In the genomic region with DNA sequence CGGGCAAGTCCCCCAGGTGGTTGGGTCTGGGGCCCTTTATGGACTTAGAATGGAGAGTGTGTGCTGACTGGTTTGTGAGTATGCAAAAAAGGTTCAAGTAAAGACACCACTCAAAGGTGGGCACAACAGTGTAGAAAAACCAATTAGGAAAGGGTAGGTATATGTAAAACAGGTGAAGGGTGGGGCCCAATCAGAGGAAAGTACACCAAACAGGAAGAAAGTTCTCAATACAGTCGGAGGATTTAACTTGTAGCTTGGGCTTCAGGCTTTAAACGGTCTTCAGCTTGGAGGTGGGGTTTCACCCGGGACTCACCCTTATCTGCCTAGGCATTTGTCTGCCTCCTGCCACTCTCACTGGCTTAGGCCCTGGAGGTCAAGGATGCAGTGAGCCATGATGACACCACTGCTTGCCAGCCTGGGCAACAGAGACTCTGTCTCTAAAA, we compare ENCODE assay signal across 1 cellular context.
TF ChIP-seq lines count a peak whose summit lies in the region.

No MANE protein-coding gene starts in this region.

TF ChIP-seq in K562, 482 proteins besides CTCF, POLR2A, EP300 and RAD21 (continued from another document and continues in another):
- no peak for TF ChIP-seq MTA2 (IDR thresholded peaks at IDR 0.05; ENCODE audit: low read depth)
- TF ChIP-seq CSDE1 (IDR thresholded peaks at IDR 0.05) = no peak
- TF ChIP-seq, protein P1, sequence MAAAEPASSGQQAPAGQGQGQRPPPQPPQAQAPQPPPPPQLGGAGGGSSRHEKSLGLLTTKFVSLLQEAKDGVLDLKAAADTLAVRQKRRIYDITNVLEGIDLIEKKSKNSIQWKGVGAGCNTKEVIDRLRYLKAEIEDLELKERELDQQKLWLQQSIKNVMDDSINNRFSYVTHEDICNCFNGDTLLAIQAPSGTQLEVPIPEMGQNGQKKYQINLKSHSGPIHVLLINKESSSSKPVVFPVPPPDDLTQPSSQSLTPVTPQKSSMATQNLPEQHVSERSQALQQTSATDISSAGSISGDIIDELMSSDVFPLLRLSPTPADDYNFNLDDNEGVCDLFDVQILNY (CRISPR knock-in tag; IDR thresholded peaks at IDR 0.05) = no peak
- no peak for TF ChIP-seq SRSF3 (IDR thresholded peaks at IDR 0.05; ENCODE audit: insufficient read depth, low read length)
- TF ChIP-seq ZNF24 (IDR thresholded peaks at IDR 0.05) = no peak
- no peak for TF ChIP-seq NFXL1 (CRISPR knock-in tag; IDR thresholded peaks at IDR 0.05)
- no peak for TF ChIP-seq FOS (IDR thresholded peaks at IDR 0.05; ENCODE audit: extremely low read depth, insufficient read length)
- TF ChIP-seq ZNF584 (CRISPR knock-in tag; IDR thresholded peaks at IDR 0.05; ENCODE audit: low read depth) = peak; percentile 63; the same call in 1 of the 2 replicates
- TF ChIP-seq GTF2A2 (tag; IDR thresholded peaks at IDR 0.05) = no peak; the same call in 1 of the 2 replicates
- no peak for TF ChIP-seq XRCC5 (IDR thresholded peaks at IDR 0.05; ENCODE audit: low read depth, low read length)
- TF ChIP-seq ZKSCAN1 (IDR thresholded peaks at IDR 0.05; ENCODE audit: low read depth, low read length) = peak; percentile 23; the same call in 1 of the 2 replicates
- TF ChIP-seq NFE2 (IDR thresholded peaks at IDR 0.05; ENCODE audit: low read depth) = no peak
- TF ChIP-seq, protein P2, sequence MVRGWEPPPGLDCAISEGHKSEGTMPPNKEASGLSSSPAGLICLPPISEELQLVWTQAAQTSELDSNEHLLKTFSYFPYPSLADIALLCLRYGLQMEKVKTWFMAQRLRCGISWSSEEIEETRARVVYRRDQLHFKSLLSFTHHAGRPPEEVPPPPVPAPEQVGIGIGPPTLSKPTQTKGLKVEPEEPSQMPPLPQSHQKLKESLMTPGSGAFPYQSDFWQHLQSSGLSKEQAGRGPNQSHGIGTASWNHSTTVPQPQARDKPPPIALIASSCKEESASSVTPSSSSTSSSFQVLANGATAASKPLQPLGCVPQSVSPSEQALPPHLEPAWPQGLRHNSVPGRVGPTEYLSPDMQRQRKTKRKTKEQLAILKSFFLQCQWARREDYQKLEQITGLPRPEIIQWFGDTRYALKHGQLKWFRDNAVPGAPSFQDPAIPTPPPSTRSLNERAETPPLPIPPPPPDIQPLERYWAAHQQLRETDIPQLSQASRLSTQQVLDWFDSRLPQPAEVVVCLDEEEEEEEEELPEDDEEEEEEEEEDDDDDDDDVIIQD (CRISPR knock-in tag; IDR thresholded peaks at IDR 0.05) = no peak
- TF ChIP-seq RAD51 (IDR thresholded peaks at IDR 0.05; ENCODE audit: borderline replicate concordance, low read depth) = no peak
- no peak for TF ChIP-seq ZNF324 (CRISPR knock-in tag; IDR thresholded peaks at IDR 0.05)
- TF ChIP-seq, protein P3, sequence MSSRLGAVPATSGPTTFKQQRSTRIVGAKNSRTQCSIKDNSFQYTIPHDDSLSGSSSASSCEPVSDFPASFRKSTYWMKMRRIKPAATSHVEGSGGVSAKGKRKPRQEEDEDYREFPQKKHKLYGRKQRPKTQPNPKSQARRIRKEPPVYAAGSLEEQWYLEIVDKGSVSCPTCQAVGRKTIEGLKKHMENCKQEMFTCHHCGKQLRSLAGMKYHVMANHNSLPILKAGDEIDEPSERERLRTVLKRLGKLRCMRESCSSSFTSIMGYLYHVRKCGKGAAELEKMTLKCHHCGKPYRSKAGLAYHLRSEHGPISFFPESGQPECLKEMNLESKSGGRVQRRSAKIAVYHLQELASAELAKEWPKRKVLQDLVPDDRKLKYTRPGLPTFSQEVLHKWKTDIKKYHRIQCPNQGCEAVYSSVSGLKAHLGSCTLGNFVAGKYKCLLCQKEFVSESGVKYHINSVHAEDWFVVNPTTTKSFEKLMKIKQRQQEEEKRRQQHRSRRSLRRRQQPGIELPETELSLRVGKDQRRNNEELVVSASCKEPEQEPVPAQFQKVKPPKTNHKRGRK (tag; IDR thresholded peaks at IDR 0.05) = no peak
- TF ChIP-seq THRAP3 (IDR thresholded peaks at IDR 0.05; ENCODE audit: borderline replicate concordance) = no peak
- TF ChIP-seq HMGN3 (IDR thresholded peaks at IDR 0.05; ENCODE audit: borderline replicate concordance, extremely low read depth, insufficient read length, low read depth, low read length) = no peak
- TF ChIP-seq, protein P4, sequence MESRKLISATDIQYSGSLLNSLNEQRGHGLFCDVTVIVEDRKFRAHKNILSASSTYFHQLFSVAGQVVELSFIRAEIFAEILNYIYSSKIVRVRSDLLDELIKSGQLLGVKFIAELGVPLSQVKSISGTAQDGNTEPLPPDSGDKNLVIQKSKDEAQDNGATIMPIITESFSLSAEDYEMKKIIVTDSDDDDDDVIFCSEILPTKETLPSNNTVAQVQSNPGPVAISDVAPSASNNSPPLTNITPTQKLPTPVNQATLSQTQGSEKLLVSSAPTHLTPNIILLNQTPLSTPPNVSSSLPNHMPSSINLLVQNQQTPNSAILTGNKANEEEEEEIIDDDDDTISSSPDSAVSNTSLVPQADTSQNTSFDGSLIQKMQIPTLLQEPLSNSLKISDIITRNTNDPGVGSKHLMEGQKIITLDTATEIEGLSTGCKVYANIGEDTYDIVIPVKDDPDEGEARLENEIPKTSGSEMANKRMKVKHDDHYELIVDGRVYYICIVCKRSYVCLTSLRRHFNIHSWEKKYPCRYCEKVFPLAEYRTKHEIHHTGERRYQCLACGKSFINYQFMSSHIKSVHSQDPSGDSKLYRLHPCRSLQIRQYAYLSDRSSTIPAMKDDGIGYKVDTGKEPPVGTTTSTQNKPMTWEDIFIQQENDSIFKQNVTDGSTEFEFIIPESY (CRISPR knock-in tag; IDR thresholded peaks at IDR 0.05) = no peak
- TF ChIP-seq, protein P5, sequence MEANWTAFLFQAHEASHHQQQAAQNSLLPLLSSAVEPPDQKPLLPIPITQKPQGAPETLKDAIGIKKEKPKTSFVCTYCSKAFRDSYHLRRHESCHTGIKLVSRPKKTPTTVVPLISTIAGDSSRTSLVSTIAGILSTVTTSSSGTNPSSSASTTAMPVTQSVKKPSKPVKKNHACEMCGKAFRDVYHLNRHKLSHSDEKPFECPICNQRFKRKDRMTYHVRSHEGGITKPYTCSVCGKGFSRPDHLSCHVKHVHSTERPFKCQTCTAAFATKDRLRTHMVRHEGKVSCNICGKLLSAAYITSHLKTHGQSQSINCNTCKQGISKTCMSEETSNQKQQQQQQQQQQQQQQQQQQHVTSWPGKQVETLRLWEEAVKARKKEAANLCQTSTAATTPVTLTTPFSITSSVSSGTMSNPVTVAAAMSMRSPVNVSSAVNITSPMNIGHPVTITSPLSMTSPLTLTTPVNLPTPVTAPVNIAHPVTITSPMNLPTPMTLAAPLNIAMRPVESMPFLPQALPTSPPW (CRISPR knock-in tag; IDR thresholded peaks at IDR 0.05) = 0 out of 2 replicates have a peak, but pooled peaks have one; percentile 43
- TF ChIP-seq, protein P6, sequence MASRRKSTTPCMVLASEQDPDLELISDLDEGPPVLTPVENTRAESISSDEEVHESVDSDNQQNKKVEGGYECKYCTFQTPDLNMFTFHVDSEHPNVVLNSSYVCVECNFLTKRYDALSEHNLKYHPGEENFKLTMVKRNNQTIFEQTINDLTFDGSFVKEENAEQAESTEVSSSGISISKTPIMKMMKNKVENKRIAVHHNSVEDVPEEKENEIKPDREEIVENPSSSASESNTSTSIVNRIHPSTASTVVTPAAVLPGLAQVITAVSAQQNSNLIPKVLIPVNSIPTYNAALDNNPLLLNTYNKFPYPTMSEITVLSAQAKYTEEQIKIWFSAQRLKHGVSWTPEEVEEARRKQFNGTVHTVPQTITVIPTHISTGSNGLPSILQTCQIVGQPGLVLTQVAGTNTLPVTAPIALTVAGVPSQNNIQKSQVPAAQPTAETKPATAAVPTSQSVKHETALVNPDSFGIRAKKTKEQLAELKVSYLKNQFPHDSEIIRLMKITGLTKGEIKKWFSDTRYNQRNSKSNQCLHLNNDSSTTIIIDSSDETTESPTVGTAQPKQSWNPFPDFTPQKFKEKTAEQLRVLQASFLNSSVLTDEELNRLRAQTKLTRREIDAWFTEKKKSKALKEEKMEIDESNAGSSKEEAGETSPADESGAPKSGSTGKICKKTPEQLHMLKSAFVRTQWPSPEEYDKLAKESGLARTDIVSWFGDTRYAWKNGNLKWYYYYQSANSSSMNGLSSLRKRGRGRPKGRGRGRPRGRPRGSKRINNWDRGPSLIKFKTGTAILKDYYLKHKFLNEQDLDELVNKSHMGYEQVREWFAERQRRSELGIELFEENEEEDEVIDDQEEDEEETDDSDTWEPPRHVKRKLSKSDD (conservative IDR thresholded peaks at IDR 0.05; ENCODE audit: low read length) = no peak
- TF ChIP-seq NR3C1 (CRISPR knock-in tag; IDR thresholded peaks at IDR 0.05) = no peak
- no peak for TF ChIP-seq RBM17 (IDR thresholded peaks at IDR 0.05; ENCODE audit: borderline replicate concordance, low read depth, low read length)
- TF ChIP-seq ZNF583 (CRISPR knock-in tag; IDR thresholded peaks at IDR 0.05) = 0 out of 2 replicates have a peak, but pooled peaks have one; percentile 46
- TF ChIP-seq FOXK2 (conservative IDR thresholded peaks at IDR 0.05 in 1 of 2, IDR thresholded peaks at IDR 0.05 in 1 of 2; ENCODE audit: low read depth in 2 of 2) = peak in 1 of 2 experiments; percentile 39; a peak in 2 of 4 replicates
- TF ChIP-seq, protein P7, sequence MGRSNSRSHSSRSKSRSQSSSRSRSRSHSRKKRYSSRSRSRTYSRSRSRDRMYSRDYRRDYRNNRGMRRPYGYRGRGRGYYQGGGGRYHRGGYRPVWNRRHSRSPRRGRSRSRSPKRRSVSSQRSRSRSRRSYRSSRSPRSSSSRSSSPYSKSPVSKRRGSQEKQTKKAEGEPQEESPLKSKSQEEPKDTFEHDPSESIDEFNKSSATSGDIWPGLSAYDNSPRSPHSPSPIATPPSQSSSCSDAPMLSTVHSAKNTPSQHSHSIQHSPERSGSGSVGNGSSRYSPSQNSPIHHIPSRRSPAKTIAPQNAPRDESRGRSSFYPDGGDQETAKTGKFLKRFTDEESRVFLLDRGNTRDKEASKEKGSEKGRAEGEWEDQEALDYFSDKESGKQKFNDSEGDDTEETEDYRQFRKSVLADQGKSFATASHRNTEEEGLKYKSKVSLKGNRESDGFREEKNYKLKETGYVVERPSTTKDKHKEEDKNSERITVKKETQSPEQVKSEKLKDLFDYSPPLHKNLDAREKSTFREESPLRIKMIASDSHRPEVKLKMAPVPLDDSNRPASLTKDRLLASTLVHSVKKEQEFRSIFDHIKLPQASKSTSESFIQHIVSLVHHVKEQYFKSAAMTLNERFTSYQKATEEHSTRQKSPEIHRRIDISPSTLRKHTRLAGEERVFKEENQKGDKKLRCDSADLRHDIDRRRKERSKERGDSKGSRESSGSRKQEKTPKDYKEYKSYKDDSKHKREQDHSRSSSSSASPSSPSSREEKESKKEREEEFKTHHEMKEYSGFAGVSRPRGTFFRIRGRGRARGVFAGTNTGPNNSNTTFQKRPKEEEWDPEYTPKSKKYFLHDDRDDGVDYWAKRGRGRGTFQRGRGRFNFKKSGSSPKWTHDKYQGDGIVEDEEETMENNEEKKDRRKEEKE (IDR thresholded peaks at IDR 0.05; ENCODE audit: borderline replicate concordance in 1 of 2, control insufficient read depth in 1 of 2, low read depth in 2 of 2, low read length in 1 of 2) = 0 out of 4 replicates have a peak, but pooled peaks of 1 of the 2 experiments have one; percentile 46
- peak; percentile 72; the same call in 1 of the 2 replicates for TF ChIP-seq DMBX1 (CRISPR knock-in tag; IDR thresholded peaks at IDR 0.05; ENCODE audit: borderline replicate concordance)
- TF ChIP-seq RBM15 (IDR thresholded peaks at IDR 0.05; ENCODE audit: insufficient read depth, low read length) = no peak
- TF ChIP-seq, protein P8, sequence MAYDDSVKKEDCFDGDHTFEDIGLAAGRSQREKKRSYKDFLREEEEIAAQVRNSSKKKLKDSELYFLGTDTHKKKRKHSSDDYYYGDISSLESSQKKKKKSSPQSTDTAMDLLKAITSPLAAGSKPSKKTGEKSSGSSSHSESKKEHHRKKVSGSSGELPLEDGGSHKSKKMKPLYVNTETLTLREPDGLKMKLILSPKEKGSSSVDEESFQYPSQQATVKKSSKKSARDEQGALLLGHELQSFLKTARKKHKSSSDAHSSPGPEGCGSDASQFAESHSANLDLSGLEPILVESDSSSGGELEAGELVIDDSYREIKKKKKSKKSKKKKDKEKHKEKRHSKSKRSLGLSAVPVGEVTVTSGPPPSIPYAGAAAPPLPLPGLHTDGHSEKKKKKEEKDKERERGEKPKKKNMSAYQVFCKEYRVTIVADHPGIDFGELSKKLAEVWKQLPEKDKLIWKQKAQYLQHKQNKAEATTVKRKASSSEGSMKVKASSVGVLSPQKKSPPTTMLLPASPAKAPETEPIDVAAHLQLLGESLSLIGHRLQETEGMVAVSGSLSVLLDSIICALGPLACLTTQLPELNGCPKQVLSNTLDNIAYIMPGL (CRISPR knock-in tag; IDR thresholded peaks at IDR 0.05) = no peak
- TF ChIP-seq MED1 (CRISPR knock-in tag; IDR thresholded peaks at IDR 0.05; ENCODE audit: borderline replicate concordance) = no peak
- TF ChIP-seq, protein P9, sequence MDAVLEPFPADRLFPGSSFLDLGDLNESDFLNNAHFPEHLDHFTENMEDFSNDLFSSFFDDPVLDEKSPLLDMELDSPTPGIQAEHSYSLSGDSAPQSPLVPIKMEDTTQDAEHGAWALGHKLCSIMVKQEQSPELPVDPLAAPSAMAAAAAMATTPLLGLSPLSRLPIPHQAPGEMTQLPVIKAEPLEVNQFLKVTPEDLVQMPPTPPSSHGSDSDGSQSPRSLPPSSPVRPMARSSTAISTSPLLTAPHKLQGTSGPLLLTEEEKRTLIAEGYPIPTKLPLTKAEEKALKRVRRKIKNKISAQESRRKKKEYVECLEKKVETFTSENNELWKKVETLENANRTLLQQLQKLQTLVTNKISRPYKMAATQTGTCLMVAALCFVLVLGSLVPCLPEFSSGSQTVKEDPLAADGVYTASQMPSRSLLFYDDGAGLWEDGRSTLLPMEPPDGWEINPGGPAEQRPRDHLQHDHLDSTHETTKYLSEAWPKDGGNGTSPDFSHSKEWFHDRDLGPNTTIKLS (IDR thresholded peaks at IDR 0.05; ENCODE audit: borderline replicate concordance, low read depth) = no peak
- TF ChIP-seq, protein P10, sequence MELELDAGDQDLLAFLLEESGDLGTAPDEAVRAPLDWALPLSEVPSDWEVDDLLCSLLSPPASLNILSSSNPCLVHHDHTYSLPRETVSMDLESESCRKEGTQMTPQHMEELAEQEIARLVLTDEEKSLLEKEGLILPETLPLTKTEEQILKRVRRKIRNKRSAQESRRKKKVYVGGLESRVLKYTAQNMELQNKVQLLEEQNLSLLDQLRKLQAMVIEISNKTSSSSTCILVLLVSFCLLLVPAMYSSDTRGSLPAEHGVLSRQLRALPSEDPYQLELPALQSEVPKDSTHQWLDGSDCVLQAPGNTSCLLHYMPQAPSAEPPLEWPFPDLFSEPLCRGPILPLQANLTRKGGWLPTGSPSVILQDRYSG (tag; conservative IDR thresholded peaks at IDR 0.05; ENCODE audit: low read depth) = no peak
- no peak for TF ChIP-seq SRSF7 (optimal IDR thresholded peaks at IDR 0.05; ENCODE audit: low read depth, low read length)
- no peak for TF ChIP-seq U2AF1 (optimal IDR thresholded peaks at IDR 0.05; ENCODE audit: low read depth, low read length)
- TF ChIP-seq, protein P11, sequence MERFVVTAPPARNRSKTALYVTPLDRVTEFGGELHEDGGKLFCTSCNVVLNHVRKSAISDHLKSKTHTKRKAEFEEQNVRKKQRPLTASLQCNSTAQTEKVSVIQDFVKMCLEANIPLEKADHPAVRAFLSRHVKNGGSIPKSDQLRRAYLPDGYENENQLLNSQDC (CRISPR knock-in tag; IDR thresholded peaks at IDR 0.05) = no peak
- TF ChIP-seq, protein P12, sequence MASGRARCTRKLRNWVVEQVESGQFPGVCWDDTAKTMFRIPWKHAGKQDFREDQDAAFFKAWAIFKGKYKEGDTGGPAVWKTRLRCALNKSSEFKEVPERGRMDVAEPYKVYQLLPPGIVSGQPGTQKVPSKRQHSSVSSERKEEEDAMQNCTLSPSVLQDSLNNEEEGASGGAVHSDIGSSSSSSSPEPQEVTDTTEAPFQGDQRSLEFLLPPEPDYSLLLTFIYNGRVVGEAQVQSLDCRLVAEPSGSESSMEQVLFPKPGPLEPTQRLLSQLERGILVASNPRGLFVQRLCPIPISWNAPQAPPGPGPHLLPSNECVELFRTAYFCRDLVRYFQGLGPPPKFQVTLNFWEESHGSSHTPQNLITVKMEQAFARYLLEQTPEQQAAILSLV (tag; IDR thresholded peaks at IDR 0.05) = no peak
